ENCODE assay signal across 11 cellular contexts in the genomic region with DNA sequence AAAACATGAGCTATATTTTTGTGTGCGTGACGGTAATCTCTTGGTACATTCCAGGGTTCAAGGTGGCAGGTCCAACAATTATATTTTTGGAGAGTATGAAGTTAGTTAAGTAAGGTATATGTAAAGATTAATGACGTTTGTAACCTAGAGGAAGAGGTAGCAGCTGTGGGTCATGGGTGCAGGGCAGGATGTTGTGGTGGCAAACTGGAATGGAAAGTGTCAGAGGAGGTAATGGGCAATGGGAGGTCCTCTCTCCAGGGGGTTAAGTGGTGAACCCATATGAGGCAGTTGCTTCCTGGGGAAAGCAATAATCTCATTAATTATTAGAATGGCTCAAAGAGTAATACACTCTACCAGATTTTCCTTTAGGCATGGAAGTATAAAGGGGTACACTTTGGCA. TPM values are rescaled to one million over a fixed set of nuclear protein-coding genes. Genes with fewer than 3 reads are reported as not detected.
A peak's percentile ranks its signal among the peaks of the same experiment; 100 is the strongest.
DNase-seq lines count a peak whose midpoint lies in the region; ATAC-seq lines count a peak whose summit lies in the region.
"Had no signal": no experiment of that assay in that cellular context is flagged by ENCODE, and none has a peak within 500 bp of the region (broad histone marks: within the 10 kb centered on the region; RNA-seq: fewer than 3 reads in every experiment).

No MANE protein-coding gene starts in this region.

- no peak overlapping the region for H3K27ac Mint-ChIP-seq in activated naive CD4-positive, alpha-beta T cell treated with anti-CD3 and anti-CD28 coated beads, Interleukin-2, amount 50 U/mL, for 24 hours
- H3K27ac Mint-ChIP-seq in stimulated activated naive CD8-positive, alpha-beta T cell treated with anti-CD3 and anti-CD28 coated beads, Interleukin-15, amount 100 ng/mL, for 72 hours: peak overlapping the region in 1 of 2 donors; percentile 58

- in situ Hi-C loops in ACHN (cut with HindIII; ENCODE audit: low pct_ligation_motif_present, low pct_unique_long_range_greater_than_20kb, low sequenced_read_pairs): no loop called here

- ATAC-seq in HG03280 (IDR thresholded peaks at IDR 0.05; ENCODE audit: unreplicated experiment): peak; percentile 51
- ATAC-seq in stimulated activated naive CD8-positive, alpha-beta T cell treated with anti-CD3 and anti-CD28 coated beads, Interleukin-15, amount 100 ng/mL, for 72 hours: peak; percentile 97

- no peaks in the 10 kb centered on the region; the same call in 1 of the 2 replicates for H3K27me3 ChIP-seq in SJCRH30

- H3K4me3 Mint-ChIP-seq in activated naive CD4-positive, alpha-beta T cell treated with anti-CD3 and anti-CD28 coated beads, Interleukin-2, amount 50 U/mL, for 24 hours: peak overlapping the region; percentile 1
- H3K4me3 Mint-ChIP-seq in stimulated activated naive CD8-positive, alpha-beta T cell treated with anti-CD3 and anti-CD28 coated beads, Interleukin-15, amount 100 ng/mL, for 72 hours: peak overlapping the region; percentile 1 to 23

- H3K4me1 ChIP-seq in SJCRH30: no peaks in the 10 kb centered on the region

- DNase-seq in activated naive CD4-positive, alpha-beta T cell (lab: John Stamatoyannopoulos, UW): no peak
- peak; percentile 4 for DNase-seq in activated T-cell treated with anti-CD3 and anti-CD28 coated beads for 48 hours (ENCODE audit: low read depth)
- peak; percentile 24 to 61 for DNase-seq in stimulated activated naive CD8-positive, alpha-beta T cell treated with anti-CD3 and anti-CD28 coated beads, Interleukin-15, amount 100 ng/mL, for 72 hours
- no peak for DNase-seq in AG20443 (ENCODE audit: low spot score)
- no peak for DNase-seq in ACHN
- no peak for DNase-seq in SJCRH30
- DNase-seq: activated CD8-positive, alpha-beta memory T cell treated with anti-CD3 and anti-CD28 coated beads, Interleukin-2, amount 50 U/mL, for 48 hours; AML-193; effector CD8-positive, alpha-beta T cell had no signal

- no peak overlapping the region for H3K4me3 ChIP-seq in SJCRH30

- peaks cover 25% of the 10 kb centered on the region for H3K9me3 Mint-ChIP-seq in activated naive CD4-positive, alpha-beta T cell treated with anti-CD3 and anti-CD28 coated beads, Interleukin-2, amount 50 U/mL, for 24 hours
- peaks cover 35 to 53% of the 10 kb centered on the region in 2 donors for H3K9me3 Mint-ChIP-seq in stimulated activated naive CD8-positive, alpha-beta T cell treated with anti-CD3 and anti-CD28 coated beads, Interleukin-15, amount 100 ng/mL, for 72 hours

- no peak overlapping the region for H3K27ac ChIP-seq in SJCRH30

- H3K27me3 Mint-ChIP-seq in activated naive CD4-positive, alpha-beta T cell treated with anti-CD3 and anti-CD28 coated beads, Interleukin-2, amount 50 U/mL, for 24 hours: no peaks in the 10 kb centered on the region
- H3K27me3 Mint-ChIP-seq in stimulated activated naive CD8-positive, alpha-beta T cell treated with anti-CD3 and anti-CD28 coated beads, Interleukin-15, amount 100 ng/mL, for 72 hours: no peaks in the 10 kb centered on the region

- H3K4me1 Mint-ChIP-seq in activated naive CD4-positive, alpha-beta T cell treated with anti-CD3 and anti-CD28 coated beads, Interleukin-2, amount 50 U/mL, for 24 hours: peaks cover 22% of the 10 kb centered on the region
- peaks cover 31% of the 10 kb centered on the region for H3K4me1 Mint-ChIP-seq in stimulated activated naive CD8-positive, alpha-beta T cell treated with anti-CD3 and anti-CD28 coated beads, Interleukin-15, amount 100 ng/mL, for 72 hours

- H3K36me3 ChIP-seq in SJCRH30: no peaks in the 10 kb centered on the region

- peaks cover 12% of the 10 kb centered on the region for H3K36me3 Mint-ChIP-seq in activated naive CD4-positive, alpha-beta T cell treated with anti-CD3 and anti-CD28 coated beads, Interleukin-2, amount 50 U/mL, for 24 hours

- no peaks in the 10 kb centered on the region; the same call in none of the 2 replicates for H3K9me3 ChIP-seq in SJCRH30 (replicated peaks)

RNA-seq across cellular contexts. Expression of gene CD200R1L, which starts 1.0 kb away (rescaled TPM):
- total RNA-seq in SJCRH30 (2014; rRNA removed; shearing (Covaris generic)): not detected in 2 replicates

Comparison
In these comparisons a context has a peak if more than half of its experiments do, and no peak if none do; other contexts are left out.
1. DNase-seq: peak in activated T-cell treated with anti-CD3 and anti-CD28 coated beads for 48 hours (single experiment) and stimulated activated naive CD8-positive, alpha-beta T cell treated with anti-CD3 and anti-CD28 coated beads, Interleukin-15, amount 100 ng/mL, for 72 hours (2 of 2); none in activated naive CD4-positive, alpha-beta T cell (0 of 4), AG20443 (single experiment), ACHN (single experiment) and SJCRH30 (0 of 2).